In the genomic region with DNA sequence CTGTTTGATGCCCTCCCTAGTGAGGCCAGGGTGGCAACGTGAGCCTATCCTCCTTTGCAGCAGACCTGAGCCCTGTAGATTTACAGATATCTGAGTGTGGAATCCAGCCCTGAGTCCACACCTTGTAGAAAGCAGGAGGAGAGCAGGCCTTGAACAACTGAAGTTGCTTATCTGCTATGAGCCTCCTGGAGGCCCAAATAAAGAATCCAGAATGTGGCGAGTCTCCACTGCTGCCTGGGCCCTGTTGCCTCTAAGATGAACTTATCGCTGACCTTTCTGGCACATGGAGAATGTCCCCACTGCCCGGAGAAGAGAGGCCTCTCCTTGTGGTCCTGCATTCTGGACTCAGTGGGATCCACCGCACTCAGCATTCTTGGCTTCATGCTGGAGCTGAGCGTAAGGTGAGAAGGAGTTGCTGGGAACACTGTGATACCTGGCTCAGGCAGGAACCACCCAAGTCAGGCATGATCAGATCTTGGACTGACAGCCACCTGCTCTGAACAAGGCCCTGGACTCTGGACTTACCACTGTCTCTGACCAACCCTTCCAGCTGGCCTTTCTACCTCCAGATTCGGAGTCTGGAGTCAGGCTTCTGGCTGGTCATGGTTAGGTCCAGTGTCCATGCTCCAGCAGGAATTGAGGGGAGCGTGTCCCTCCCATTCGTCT, we compare ENCODE assay signal across 1 cellular context.
TF ChIP-seq lines count a peak whose summit lies in the region.

No MANE protein-coding gene starts in this region.

TF ChIP-seq in HepG2, 621 proteins besides CTCF, POLR2A, EP300 and RAD21 (continued from another document and continues in another):
- TF ChIP-seq, protein P1, sequence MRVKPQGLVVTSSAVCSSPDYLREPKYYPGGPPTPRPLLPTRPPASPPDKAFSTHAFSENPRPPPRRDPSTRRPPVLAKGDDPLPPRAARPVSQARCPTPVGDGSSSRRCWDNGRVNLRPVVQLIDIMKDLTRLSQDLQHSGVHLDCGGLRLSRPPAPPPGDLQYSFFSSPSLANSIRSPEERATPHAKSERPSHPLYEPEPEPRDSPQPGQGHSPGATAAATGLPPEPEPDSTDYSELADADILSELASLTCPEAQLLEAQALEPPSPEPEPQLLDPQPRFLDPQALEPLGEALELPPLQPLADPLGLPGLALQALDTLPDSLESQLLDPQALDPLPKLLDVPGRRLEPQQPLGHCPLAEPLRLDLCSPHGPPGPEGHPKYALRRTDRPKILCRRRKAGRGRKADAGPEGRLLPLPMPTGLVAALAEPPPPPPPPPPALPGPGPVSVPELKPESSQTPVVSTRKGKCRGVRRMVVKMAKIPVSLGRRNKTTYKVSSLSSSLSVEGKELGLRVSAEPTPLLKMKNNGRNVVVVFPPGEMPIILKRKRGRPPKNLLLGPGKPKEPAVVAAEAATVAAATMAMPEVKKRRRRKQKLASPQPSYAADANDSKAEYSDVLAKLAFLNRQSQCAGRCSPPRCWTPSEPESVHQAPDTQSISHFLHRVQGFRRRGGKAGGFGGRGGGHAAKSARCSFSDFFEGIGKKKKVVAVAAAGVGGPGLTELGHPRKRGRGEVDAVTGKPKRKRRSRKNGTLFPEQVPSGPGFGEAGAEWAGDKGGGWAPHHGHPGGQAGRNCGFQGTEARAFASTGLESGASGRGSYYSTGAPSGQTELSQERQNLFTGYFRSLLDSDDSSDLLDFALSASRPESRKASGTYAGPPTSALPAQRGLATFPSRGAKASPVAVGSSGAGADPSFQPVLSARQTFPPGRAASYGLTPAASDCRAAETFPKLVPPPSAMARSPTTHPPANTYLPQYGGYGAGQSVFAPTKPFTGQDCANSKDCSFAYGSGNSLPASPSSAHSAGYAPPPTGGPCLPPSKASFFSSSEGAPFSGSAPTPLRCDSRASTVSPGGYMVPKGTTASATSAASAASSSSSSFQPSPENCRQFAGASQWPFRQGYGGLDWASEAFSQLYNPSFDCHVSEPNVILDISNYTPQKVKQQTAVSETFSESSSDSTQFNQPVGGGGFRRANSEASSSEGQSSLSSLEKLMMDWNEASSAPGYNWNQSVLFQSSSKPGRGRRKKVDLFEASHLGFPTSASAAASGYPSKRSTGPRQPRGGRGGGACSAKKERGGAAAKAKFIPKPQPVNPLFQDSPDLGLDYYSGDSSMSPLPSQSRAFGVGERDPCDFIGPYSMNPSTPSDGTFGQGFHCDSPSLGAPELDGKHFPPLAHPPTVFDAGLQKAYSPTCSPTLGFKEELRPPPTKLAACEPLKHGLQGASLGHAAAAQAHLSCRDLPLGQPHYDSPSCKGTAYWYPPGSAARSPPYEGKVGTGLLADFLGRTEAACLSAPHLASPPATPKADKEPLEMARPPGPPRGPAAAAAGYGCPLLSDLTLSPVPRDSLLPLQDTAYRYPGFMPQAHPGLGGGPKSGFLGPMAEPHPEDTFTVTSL (CRISPR knock-in tag; IDR thresholded peaks at IDR 0.05; ENCODE audit: borderline replicate concordance) = no peak; the same call in 1 of the 2 replicates
- no peak for TF ChIP-seq AKAP8 (CRISPR knock-in tag; IDR thresholded peaks at IDR 0.05)
- TF ChIP-seq SOX13 (IDR thresholded peaks at IDR 0.05) = no peak
- TF ChIP-seq SOX13 (CRISPR knock-in tag; conservative IDR thresholded peaks at IDR 0.05 in 1 of 2, IDR thresholded peaks at IDR 0.05 in 1 of 2) = peak in 1 of 2 experiments; percentile 17; a peak in 1 of 4 replicates
- no peak; the same call in 1 of the 2 replicates for TF ChIP-seq ZMYM3 (CRISPR knock-in tag; IDR thresholded peaks at IDR 0.05)
- no peak for TF ChIP-seq ZNF557 (CRISPR knock-in tag; IDR thresholded peaks at IDR 0.05)
- TF ChIP-seq ARNTL (CRISPR knock-in tag; IDR thresholded peaks at IDR 0.05) = no peak
- TF ChIP-seq KDM5B (CRISPR knock-in tag; IDR thresholded peaks at IDR 0.05; ENCODE audit: borderline replicate concordance) = peak; percentile 46; the same call in 1 of the 2 replicates
- TF ChIP-seq TOPORS (CRISPR knock-in tag; IDR thresholded peaks at IDR 0.05) = no peak
- no peak for TF ChIP-seq ARNT (IDR thresholded peaks at IDR 0.05)
- TF ChIP-seq, protein P2, sequence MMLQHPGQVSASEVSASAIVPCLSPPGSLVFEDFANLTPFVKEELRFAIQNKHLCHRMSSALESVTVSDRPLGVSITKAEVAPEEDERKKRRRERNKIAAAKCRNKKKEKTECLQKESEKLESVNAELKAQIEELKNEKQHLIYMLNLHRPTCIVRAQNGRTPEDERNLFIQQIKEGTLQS (CRISPR knock-in tag; IDR thresholded peaks at IDR 0.05) = no peak
- TF ChIP-seq CREB1 (IDR thresholded peaks at IDR 0.05) = no peak
- no peak for TF ChIP-seq CREB1 (CRISPR knock-in tag; IDR thresholded peaks at IDR 0.05)
- TF ChIP-seq KDM2A (CRISPR knock-in tag; IDR thresholded peaks at IDR 0.05; ENCODE audit: borderline replicate concordance, low read depth) = peak; percentile 46; the same call in 1 of the 2 replicates
- TF ChIP-seq, protein P3, sequence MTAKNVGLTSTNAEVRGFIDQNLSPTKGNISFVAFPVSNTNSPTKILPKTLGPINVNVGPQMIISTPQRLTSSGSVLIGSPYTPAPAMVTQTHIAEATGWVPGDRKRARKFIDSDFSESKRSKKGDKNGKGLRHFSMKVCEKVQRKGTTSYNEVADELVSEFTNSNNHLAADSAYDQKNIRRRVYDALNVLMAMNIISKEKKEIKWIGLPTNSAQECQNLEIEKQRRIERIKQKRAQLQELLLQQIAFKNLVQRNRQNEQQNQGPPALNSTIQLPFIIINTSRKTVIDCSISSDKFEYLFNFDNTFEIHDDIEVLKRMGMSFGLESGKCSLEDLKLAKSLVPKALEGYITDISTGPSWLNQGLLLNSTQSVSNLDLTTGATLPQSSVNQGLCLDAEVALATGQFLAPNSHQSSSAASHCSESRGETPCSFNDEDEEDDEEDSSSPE (CRISPR knock-in tag; IDR thresholded peaks at IDR 0.05) = 0 out of 2 replicates have a peak, but pooled peaks have one; percentile 35
- TF ChIP-seq MEIS1 (CRISPR knock-in tag; IDR thresholded peaks at IDR 0.05; ENCODE audit: borderline replicate concordance) = no peak
- TF ChIP-seq ZNF251 (CRISPR knock-in tag; IDR thresholded peaks at IDR 0.05) = no peak
- TF ChIP-seq GTF2F1 (IDR thresholded peaks at IDR 0.05; ENCODE audit: low read length) = no peak
- TF ChIP-seq, protein P4, sequence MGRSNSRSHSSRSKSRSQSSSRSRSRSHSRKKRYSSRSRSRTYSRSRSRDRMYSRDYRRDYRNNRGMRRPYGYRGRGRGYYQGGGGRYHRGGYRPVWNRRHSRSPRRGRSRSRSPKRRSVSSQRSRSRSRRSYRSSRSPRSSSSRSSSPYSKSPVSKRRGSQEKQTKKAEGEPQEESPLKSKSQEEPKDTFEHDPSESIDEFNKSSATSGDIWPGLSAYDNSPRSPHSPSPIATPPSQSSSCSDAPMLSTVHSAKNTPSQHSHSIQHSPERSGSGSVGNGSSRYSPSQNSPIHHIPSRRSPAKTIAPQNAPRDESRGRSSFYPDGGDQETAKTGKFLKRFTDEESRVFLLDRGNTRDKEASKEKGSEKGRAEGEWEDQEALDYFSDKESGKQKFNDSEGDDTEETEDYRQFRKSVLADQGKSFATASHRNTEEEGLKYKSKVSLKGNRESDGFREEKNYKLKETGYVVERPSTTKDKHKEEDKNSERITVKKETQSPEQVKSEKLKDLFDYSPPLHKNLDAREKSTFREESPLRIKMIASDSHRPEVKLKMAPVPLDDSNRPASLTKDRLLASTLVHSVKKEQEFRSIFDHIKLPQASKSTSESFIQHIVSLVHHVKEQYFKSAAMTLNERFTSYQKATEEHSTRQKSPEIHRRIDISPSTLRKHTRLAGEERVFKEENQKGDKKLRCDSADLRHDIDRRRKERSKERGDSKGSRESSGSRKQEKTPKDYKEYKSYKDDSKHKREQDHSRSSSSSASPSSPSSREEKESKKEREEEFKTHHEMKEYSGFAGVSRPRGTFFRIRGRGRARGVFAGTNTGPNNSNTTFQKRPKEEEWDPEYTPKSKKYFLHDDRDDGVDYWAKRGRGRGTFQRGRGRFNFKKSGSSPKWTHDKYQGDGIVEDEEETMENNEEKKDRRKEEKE (IDR thresholded peaks at IDR 0.05) = no peak
- TF ChIP-seq, protein P5, sequence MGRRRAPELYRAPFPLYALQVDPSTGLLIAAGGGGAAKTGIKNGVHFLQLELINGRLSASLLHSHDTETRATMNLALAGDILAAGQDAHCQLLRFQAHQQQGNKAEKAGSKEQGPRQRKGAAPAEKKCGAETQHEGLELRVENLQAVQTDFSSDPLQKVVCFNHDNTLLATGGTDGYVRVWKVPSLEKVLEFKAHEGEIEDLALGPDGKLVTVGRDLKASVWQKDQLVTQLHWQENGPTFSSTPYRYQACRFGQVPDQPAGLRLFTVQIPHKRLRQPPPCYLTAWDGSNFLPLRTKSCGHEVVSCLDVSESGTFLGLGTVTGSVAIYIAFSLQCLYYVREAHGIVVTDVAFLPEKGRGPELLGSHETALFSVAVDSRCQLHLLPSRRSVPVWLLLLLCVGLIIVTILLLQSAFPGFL (CRISPR knock-in tag; IDR thresholded peaks at IDR 0.05) = no peak
- TF ChIP-seq HDAC6 (IDR thresholded peaks at IDR 0.05; ENCODE audit: low read depth, low read length) = no peak
- TF ChIP-seq RNF2 (conservative IDR thresholded peaks at IDR 0.05; ENCODE audit: low read depth) = no peak
- TF ChIP-seq KMT2A (CRISPR knock-in tag; IDR thresholded peaks at IDR 0.05) = no peak; the same call in 1 of the 2 replicates
- TF ChIP-seq NFKB2 (CRISPR knock-in tag; IDR thresholded peaks at IDR 0.05; ENCODE audit: borderline replicate concordance) = peak; percentile 18; the same call in 1 of the 2 replicates
- TF ChIP-seq, protein P6, sequence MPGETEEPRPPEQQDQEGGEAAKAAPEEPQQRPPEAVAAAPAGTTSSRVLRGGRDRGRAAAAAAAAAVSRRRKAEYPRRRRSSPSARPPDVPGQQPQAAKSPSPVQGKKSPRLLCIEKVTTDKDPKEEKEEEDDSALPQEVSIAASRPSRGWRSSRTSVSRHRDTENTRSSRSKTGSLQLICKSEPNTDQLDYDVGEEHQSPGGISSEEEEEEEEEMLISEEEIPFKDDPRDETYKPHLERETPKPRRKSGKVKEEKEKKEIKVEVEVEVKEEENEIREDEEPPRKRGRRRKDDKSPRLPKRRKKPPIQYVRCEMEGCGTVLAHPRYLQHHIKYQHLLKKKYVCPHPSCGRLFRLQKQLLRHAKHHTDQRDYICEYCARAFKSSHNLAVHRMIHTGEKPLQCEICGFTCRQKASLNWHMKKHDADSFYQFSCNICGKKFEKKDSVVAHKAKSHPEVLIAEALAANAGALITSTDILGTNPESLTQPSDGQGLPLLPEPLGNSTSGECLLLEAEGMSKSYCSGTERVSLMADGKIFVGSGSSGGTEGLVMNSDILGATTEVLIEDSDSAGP (CRISPR knock-in tag; IDR thresholded peaks at IDR 0.05; ENCODE audit: borderline replicate concordance) = no peak
- peak; percentile 88; the same call in 1 of the 2 replicates for TF ChIP-seq NRL (CRISPR knock-in tag; IDR thresholded peaks at IDR 0.05; ENCODE audit: borderline replicate concordance)
- TF ChIP-seq KLF13 (CRISPR knock-in tag; IDR thresholded peaks at IDR 0.05) = 0 out of 2 replicates have a peak, but pooled peaks have one; percentile 40
- TF ChIP-seq, protein P7, sequence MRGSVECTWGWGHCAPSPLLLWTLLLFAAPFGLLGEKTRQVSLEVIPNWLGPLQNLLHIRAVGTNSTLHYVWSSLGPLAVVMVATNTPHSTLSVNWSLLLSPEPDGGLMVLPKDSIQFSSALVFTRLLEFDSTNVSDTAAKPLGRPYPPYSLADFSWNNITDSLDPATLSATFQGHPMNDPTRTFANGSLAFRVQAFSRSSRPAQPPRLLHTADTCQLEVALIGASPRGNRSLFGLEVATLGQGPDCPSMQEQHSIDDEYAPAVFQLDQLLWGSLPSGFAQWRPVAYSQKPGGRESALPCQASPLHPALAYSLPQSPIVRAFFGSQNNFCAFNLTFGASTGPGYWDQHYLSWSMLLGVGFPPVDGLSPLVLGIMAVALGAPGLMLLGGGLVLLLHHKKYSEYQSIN (CRISPR knock-in tag; IDR thresholded peaks at IDR 0.05; ENCODE audit: borderline replicate concordance) = no peak
- no peak for TF ChIP-seq ZNF224 (CRISPR knock-in tag; IDR thresholded peaks at IDR 0.05)
- TF ChIP-seq SRSF9 (IDR thresholded peaks at IDR 0.05; ENCODE audit: borderline replicate concordance, insufficient read depth, low read depth, low read length, poor library complexity, severe bottlenecking) = no peak
- TF ChIP-seq, protein P8, sequence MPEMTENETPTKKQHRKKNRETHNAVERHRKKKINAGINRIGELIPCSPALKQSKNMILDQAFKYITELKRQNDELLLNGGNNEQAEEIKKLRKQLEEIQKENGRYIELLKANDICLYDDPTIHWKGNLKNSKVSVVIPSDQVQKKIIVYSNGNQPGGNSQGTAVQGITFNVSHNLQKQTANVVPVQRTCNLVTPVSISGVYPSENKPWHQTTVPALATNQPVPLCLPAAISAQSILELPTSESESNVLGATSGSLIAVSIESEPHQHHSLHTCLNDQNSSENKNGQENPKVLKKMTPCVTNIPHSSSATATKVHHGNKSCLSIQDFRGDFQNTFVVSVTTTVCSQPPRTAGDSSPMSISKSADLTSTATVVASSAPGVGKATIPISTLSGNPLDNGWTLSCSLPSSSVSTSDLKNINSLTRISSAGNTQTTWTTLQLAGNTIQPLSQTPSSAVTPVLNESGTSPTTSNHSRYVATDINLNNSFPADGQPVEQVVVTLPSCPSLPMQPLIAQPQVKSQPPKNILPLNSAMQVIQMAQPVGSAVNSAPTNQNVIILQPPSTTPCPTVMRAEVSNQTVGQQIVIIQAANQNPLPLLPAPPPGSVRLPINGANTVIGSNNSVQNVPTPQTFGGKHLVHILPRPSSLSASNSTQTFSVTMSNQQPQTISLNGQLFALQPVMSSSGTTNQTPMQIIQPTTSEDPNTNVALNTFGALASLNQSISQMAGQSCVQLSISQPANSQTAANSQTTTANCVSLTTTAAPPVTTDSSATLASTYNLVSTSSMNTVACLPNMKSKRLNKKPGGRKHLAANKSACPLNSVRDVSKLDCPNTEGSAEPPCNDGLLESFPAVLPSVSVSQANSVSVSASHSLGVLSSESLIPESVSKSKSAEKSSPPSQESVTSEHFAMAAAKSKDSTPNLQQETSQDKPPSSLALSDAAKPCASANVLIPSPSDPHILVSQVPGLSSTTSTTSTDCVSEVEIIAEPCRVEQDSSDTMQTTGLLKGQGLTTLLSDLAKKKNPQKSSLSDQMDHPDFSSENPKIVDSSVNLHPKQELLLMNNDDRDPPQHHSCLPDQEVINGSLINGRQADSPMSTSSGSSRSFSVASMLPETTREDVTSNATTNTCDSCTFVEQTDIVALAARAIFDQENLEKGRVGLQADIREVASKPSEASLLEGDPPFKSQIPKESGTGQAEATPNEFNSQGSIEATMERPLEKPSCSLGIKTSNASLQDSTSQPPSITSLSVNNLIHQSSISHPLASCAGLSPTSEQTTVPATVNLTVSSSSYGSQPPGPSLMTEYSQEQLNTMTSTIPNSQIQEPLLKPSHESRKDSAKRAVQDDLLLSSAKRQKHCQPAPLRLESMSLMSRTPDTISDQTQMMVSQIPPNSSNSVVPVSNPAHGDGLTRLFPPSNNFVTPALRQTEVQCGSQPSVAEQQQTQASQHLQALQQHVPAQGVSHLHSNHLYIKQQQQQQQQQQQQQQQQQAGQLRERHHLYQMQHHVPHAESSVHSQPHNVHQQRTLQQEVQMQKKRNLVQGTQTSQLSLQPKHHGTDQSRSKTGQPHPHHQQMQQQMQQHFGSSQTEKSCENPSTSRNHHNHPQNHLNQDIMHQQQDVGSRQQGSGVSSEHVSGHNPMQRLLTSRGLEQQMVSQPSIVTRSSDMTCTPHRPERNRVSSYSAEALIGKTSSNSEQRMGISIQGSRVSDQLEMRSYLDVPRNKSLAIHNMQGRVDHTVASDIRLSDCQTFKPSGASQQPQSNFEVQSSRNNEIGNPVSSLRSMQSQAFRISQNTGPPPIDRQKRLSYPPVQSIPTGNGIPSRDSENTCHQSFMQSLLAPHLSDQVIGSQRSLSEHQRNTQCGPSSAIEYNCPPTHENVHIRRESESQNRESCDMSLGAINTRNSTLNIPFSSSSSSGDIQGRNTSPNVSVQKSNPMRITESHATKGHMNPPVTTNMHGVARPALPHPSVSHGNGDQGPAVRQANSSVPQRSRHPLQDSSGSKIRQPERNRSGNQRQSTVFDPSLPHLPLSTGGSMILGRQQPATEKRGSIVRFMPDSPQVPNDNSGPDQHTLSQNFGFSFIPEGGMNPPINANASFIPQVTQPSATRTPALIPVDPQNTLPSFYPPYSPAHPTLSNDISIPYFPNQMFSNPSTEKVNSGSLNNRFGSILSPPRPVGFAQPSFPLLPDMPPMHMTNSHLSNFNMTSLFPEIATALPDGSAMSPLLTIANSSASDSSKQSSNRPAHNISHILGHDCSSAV (CRISPR knock-in tag; IDR thresholded peaks at IDR 0.05; ENCODE audit: borderline replicate concordance) = no peak
